34 cellular contexts compared by ENCODE assay signal in the genomic region with DNA sequence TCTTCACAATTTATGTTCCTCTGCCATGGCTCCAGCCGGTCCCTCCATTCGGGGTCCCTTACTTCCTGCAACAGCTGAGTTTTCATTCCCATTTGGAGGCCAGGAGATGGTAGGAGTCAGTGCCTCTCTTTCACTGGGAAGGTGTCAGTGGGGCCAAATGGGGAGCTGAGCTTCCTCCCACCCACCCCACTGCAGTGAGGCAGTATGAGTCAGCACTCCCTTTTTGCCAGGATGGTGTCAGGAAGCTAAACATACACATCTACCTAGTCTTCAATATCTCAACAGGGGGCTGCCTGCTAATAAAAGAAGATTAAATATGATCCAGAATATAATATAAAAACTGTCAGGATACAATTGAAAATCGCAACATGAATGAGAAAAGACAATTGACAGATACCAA. TPM values are rescaled to one million over a fixed set of nuclear protein-coding genes. Genes with fewer than 3 reads are reported as not detected.
DNase-seq lines count a peak whose midpoint lies in the region; ATAC-seq and TF ChIP-seq lines count a peak whose summit lies in the region.
"Had no signal": no experiment of that assay in that cellular context is flagged by ENCODE, and none has a peak within 500 bp of the region (broad histone marks: within the 10 kb centered on the region; RNA-seq: fewer than 3 reads in every experiment).

No MANE protein-coding gene starts in this region.

- H3K27me3 ChIP-seq in mammary epithelial cell (ENCODE audit: insufficient read depth, low read length) = no peaks in the 10 kb centered on the region
- H3K27me3 ChIP-seq in A673 (replicated peaks; ENCODE audit: insufficient read depth, low read depth, low read length, poor library complexity) = peaks cover 5% of the 10 kb centered on the region
- peaks cover 0 to 5% (median 0%) of the 10 kb centered on the region in 7 donors for H3K27me3 ChIP-seq in spleen (replicated peaks in 1 of 7)
- H3K27me3 ChIP-seq: ascending aorta, gastroesophageal sphincter, ovary, Peyer's patch had no signal

- no peak for TF ChIP-seq CTCF in mammary epithelial cell (conservative IDR thresholded peaks at IDR 0.05 in 1 of 2, IDR thresholded peaks at IDR 0.05 in 1 of 2; ENCODE audit: extremely low read depth in 1 of 2, insufficient read depth in 1 of 2, low read depth in 1 of 2, low read length in 2 of 2)
- no peak for TF ChIP-seq CTCF in WTC11 (IDR thresholded peaks at IDR 0.05)
- no peak for TF ChIP-seq CTCF in A673 (conservative IDR thresholded peaks at IDR 0.05; ENCODE audit: low read depth, low read length)
- TF ChIP-seq CTCF in spleen (IDR thresholded peaks at IDR 0.05 in 8 of 11, conservative IDR thresholded peaks at IDR 0.05 in 3 of 11) = no peak

- intact Hi-C loops in mammary epithelial cell (cut with micrococcal nuclease) (no loop called here), A673 (cut with micrococcal nuclease; ENCODE audit: unreplicated experiment) (no loop called here), spleen (cut with DNase I; ENCODE audit: low total_unique reads) (no loop called here)

- no TSS peak for BruUV-seq in mammary epithelial cell (replicated peaks; lab: Mats Ljungman, UMichigan)
- BruUV-seq in A673 (replicated peaks; lab: Mats Ljungman, UMichigan) = no TSS peak

- H3K36me3 Mint-ChIP-seq in WTC11 = peaks cover 10% of the 10 kb centered on the region
- H3K36me3 Mint-ChIP-seq: activated naive CD8-positive, alpha-beta T cell treated with anti-CD3 and anti-CD28 coated beads for 36 hours; CD8-positive, alpha-beta memory T cell; stimulated activated memory B cell treated with anti-CD40 and anti-IgM and Interleukin-4, amounts not matched to agents 10 μg/mL and 1 μg/mL and 100 μg/mL, for 72 hours; type B pancreatic cell had no signal

- H3K4me1 ChIP-seq in mammary epithelial cell (ENCODE audit: insufficient read depth, low read length) (peaks cover 10% of the 10 kb centered on the region), A673 (ENCODE audit: insufficient read depth, low read length, poor library complexity, severe bottlenecking) (no peaks in the 10 kb centered on the region), spleen (no peaks in the 10 kb centered on the region)
- H3K4me1 ChIP-seq: gastroesophageal sphincter, Peyer's patch had no signal

- H3K4me3 ChIP-seq in mammary epithelial cell (replicated peaks in 1 of 3; ENCODE audit: insufficient read depth in 1 of 3, low read depth in 2 of 3, low read length in 3 of 3) (no peak overlapping the region), A673 (ENCODE audit: low read depth, low read length, poor library complexity, severe bottlenecking) (no peak overlapping the region), spleen (no peak overlapping the region)
- H3K4me3 ChIP-seq: ascending aorta, gastroesophageal sphincter, ovary, Peyer's patch had no signal

- no peak overlapping the region for H3K27ac ChIP-seq in mammary epithelial cell (ENCODE audit: insufficient read depth, low read depth, low read length)
- H3K27ac ChIP-seq in A673 (ENCODE audit: low read depth, low read length, poor library complexity, severe bottlenecking) = no peak overlapping the region
- no peak overlapping the region for H3K27ac ChIP-seq in spleen
- H3K27ac ChIP-seq: gastroesophageal sphincter, ovary, Peyer's patch, WERI-Rb-1 had no signal

- no peak overlapping the region for H3K4me3 Mint-ChIP-seq in WTC11
- H3K4me3 Mint-ChIP-seq: activated CD4-positive, alpha-beta T cell treated with anti-CD3 and anti-CD28 coated beads, Interleukin-2, amount 10 ng/mL, durations not matched to agents 7 days and 5 days; activated naive CD8-positive, alpha-beta T cell treated with anti-CD3 and anti-CD28 coated beads for 36 hours; activated T-cell treated with anti-CD3 and anti-CD28 coated beads, Interleukin-2, amount 50 U/mL, for 24 hours; CD8-positive, alpha-beta memory T cell; central memory CD8-positive, alpha-beta T cell; dendritic cell treated with granulocyte-macrophage colony-stimulating factor and Interleukin-4, amounts not matched to agents 40 ng/mL and 50 ng/mL, for 4 days; neural crest cell; stimulated activated memory B cell treated with anti-CD40 and anti-IgM and Interleukin-4, amounts not matched to agents 10 μg/mL and 1 μg/mL and 100 μg/mL, for 72 hours; T-helper 2 cell treated with Interferon-gamma antibody and Interleukin-4, amounts not matched to agents 5 μg/mL and 100 μg/mL, for 36 hours; type B pancreatic cell had no signal

- H3K9ac ChIP-seq in mammary epithelial cell (ENCODE audit: insufficient read depth, low read length) = no peak overlapping the region

- in situ Hi-C loops in mammary epithelial cell (cut with MboI; ENCODE audit: low sequenced_read_pairs in 2 of 2) = no loop called here

- H3K79me2 ChIP-seq in mammary epithelial cell (ENCODE audit: insufficient read depth, low read length) = no peaks in the 10 kb centered on the region

- DNase-seq in ELR (ENCODE audit: low read depth) (peak; percentile 77), NCI-H226 (peak; percentile 26), mammary epithelial cell (peak; percentile 45), kidney tubule cell (ENCODE audit: low spot score) (peak; percentile 7), WTC11 (ENCODE audit: low spot score) (no peak), A673 (ENCODE audit: low spot score) (no peak), spleen (no peak)
- DNase-seq in stimulated activated naive CD4-positive, alpha-beta T cell (lab: John Stamatoyannopoulos, UW) = no peak
- DNase-seq: activated CD4-positive, alpha-beta T cell treated with anti-CD3 and anti-CD28 coated beads, Interleukin-2, amount 10 ng/mL, durations not matched to agents 7 days and 5 days; activated effector memory CD4-positive, alpha-beta T cell treated with anti-CD3 and anti-CD28 coated beads, Interleukin-2, amount 50 U/mL, for 16 hours; activated naive CD8-positive, alpha-beta T cell treated with anti-CD3 and anti-CD28 coated beads for 36 hours; activated T-cell treated with anti-CD3 and anti-CD28 coated beads, Interleukin-2, amount 50 U/mL, for 24 hours; CD8-positive, alpha-beta memory T cell; DMS 273 treated with DMSO at 0.1 percent for 48 hours; NCI-H1092; NCI-H187; NCI-H2171 treated with DMSO at 0.1 percent for 48 hours; NCI-H524 treated with DMSO at 0.1 percent for 48 hours; ovary; Peyer's patch; SIG-M5; substantia nigra; WERI-Rb-1 had no signal

- H3K9me3 ChIP-seq in mammary epithelial cell (replicated peaks; ENCODE audit: insufficient read depth, low read length) (no peaks in the 10 kb centered on the region), A673 (ENCODE audit: low read depth, low read length, poor library complexity, severe bottlenecking) (no peaks in the 10 kb centered on the region), spleen (peaks cover 0 to 14% (median 0%) of the 10 kb centered on the region in 8 donors)
- H3K9me3 ChIP-seq: ascending aorta, gastroesophageal sphincter, ovary, Peyer's patch had no signal

- H3K4me1 Mint-ChIP-seq in WTC11 = no peaks in the 10 kb centered on the region
- H3K4me1 Mint-ChIP-seq: activated CD4-positive, alpha-beta T cell treated with anti-CD3 and anti-CD28 coated beads, Interleukin-2, amount 10 ng/mL, durations not matched to agents 7 days and 5 days; activated naive CD8-positive, alpha-beta T cell treated with anti-CD3 and anti-CD28 coated beads for 36 hours; CD8-positive, alpha-beta memory T cell; central memory CD8-positive, alpha-beta T cell; neural crest cell; stimulated activated memory B cell treated with anti-CD40 and anti-IgM and Interleukin-4, amounts not matched to agents 10 μg/mL and 1 μg/mL and 100 μg/mL, for 72 hours had no signal

- no peak overlapping the region for H3K4me2 ChIP-seq in mammary epithelial cell (ENCODE audit: insufficient read depth, low read depth, low read length)

- H4K20me1 ChIP-seq in mammary epithelial cell (ENCODE audit: insufficient read depth, low read length) = no peaks in the 10 kb centered on the region

- H3K27me3 Mint-ChIP-seq in WTC11 (ENCODE audit: low read depth) = no peaks in the 10 kb centered on the region; the same call in 1 of the 2 replicates
- H3K27me3 Mint-ChIP-seq: dendritic cell treated with granulocyte-macrophage colony-stimulating factor and Interleukin-4, amounts not matched to agents 40 ng/mL and 50 ng/mL, for 4 days had no signal

- no peak overlapping the region for H2AFZ ChIP-seq in mammary epithelial cell (ENCODE audit: low read depth, low read length)

- POLR2A ChIA-PET in WTC11 (lab: Charles Lee) = no interaction called here
- POLR2A ChIA-PET in A673 (lab: Charles Lee; ENCODE audit: low non-redundant PET) = no interaction called here

- no peak overlapping the region for H3K27ac Mint-ChIP-seq in WTC11
- H3K27ac Mint-ChIP-seq: activated CD4-positive, alpha-beta T cell treated with anti-CD3 and anti-CD28 coated beads, Interleukin-2, amount 10 ng/mL, durations not matched to agents 7 days and 5 days; activated naive CD8-positive, alpha-beta T cell treated with anti-CD3 and anti-CD28 coated beads for 36 hours; activated T-cell treated with anti-CD3 and anti-CD28 coated beads, Interleukin-2, amount 50 U/mL, for 24 hours; CD8-positive, alpha-beta memory T cell; dendritic cell treated with granulocyte-macrophage colony-stimulating factor and Interleukin-4, amounts not matched to agents 40 ng/mL and 50 ng/mL, for 4 days; stimulated activated memory B cell treated with anti-CD40 and anti-IgM and Interleukin-4, amounts not matched to agents 10 μg/mL and 1 μg/mL and 100 μg/mL, for 72 hours; T-helper 2 cell treated with Interferon-gamma antibody and Interleukin-4, amounts not matched to agents 5 μg/mL and 100 μg/mL, for 36 hours; type B pancreatic cell had no signal

- no peak for TF ChIP-seq POLR2A in spleen (IDR thresholded peaks at IDR 0.05)

- CTCF ChIA-PET in mammary epithelial cell (lab: Charles Lee; ENCODE audit: low non-redundant PET) = no interaction called here
- CTCF ChIA-PET in WTC11 (lab: Charles Lee) = no interaction called here
- CTCF ChIA-PET in A673 (lab: Charles Lee) = no interaction called here

- H3K36me3 ChIP-seq in mammary epithelial cell (ENCODE audit: insufficient read depth, low read length) (no peaks in the 10 kb centered on the region), A673 (ENCODE audit: insufficient read depth, low read length, poor library complexity, severe bottlenecking) (no peaks in the 10 kb centered on the region), spleen (no peaks in the 10 kb centered on the region)
- H3K36me3 ChIP-seq: ascending aorta, gastroesophageal sphincter, ovary, Peyer's patch, WERI-Rb-1 had no signal

- WGBS in mammary epithelial cell (ENCODE audit: low coverage, missing lambda C conversion rate) = 89% methylated on average over 3 of the region's 3 CpGs
- 72 to 96% (median 90%) methylated on average over 3 of the region's 3 CpGs for WGBS in spleen, 5 donors

- no peak for ATAC-seq in WTC11
- ATAC-seq: gastroesophageal sphincter; stimulated activated memory B cell treated with anti-CD40 and anti-IgM and Interleukin-4, amounts not matched to agents 10 μg/mL and 1 μg/mL and 100 μg/mL, for 72 hours had no signal

- dilution Hi-C loops in mammary epithelial cell (cut with HindIII; ENCODE audit: low sequenced_read_pairs) = no loop called here

- H3K9me3 Mint-ChIP-seq in WTC11 = peaks cover 21% of the 10 kb centered on the region
- H3K9me3 Mint-ChIP-seq: activated CD4-positive, alpha-beta T cell treated with anti-CD3 and anti-CD28 coated beads, Interleukin-2, amount 10 ng/mL, durations not matched to agents 7 days and 5 days; activated naive CD8-positive, alpha-beta T cell treated with anti-CD3 and anti-CD28 coated beads for 36 hours; activated T-cell treated with anti-CD3 and anti-CD28 coated beads, Interleukin-2, amount 50 U/mL, for 24 hours; central memory CD8-positive, alpha-beta T cell; neural crest cell; T-helper 2 cell treated with Interferon-gamma antibody and Interleukin-4, amounts not matched to agents 5 μg/mL and 100 μg/mL, for 36 hours; type B pancreatic cell had no signal

RNA-seq across cellular contexts. Expression of a gene that starts 12.7 kb away (rescaled TPM):
- total RNA-seq in mammary epithelial cell (not detected), WTC11 (2021) (11.4 to 12.6 TPM (median 12.5 TPM) in 3 replicates), A673 (2021) (not detected in 2 replicates), spleen (1 to 10 TPM in 5 of 7 donors, under 1 TPM in 2; 0.32 to 2.8 (median 1.2) TPM)
- polyA plus RNA-seq in mammary epithelial cell (0.16 TPM), spleen (under 1 TPM; 0.39 to 0.90 (median 0.52) TPM)
- polyA minus RNA-seq in mammary epithelial cell = not detected
- total RNA-seq: activated CD4-positive, alpha-beta T cell treated with anti-CD3 and anti-CD28 coated beads, Interleukin-2, amount 10 ng/mL, durations not matched to agents 7 days and 5 days; activated naive CD8-positive, alpha-beta T cell treated with anti-CD3 and anti-CD28 coated beads for 36 hours; CD8-positive, alpha-beta memory T cell; G401; lung microvascular endothelial cell; Peyer's patch had no signal
- polyA plus RNA-seq: CD8-positive, alpha-beta memory T cell had no signal

RNA-seq across cellular contexts. Expression of a gene that starts 53.2 kb away (rescaled TPM):
- total RNA-seq in mammary epithelial cell (not detected), WTC11 (2021) (0.14 to 0.22 TPM (median 0.21 TPM) in 3 replicates), A673 (2021) (not detected in 2 replicates), spleen (not detected)
- polyA plus RNA-seq in mammary epithelial cell (not detected), spleen (under 1 TPM in 1 of 3 donors, not detected in 2; 0.02 TPM)
- not detected for polyA minus RNA-seq in mammary epithelial cell
- total RNA-seq: activated CD4-positive, alpha-beta T cell treated with anti-CD3 and anti-CD28 coated beads, Interleukin-2, amount 10 ng/mL, durations not matched to agents 7 days and 5 days; activated naive CD8-positive, alpha-beta T cell treated with anti-CD3 and anti-CD28 coated beads for 36 hours; ascending aorta; CD8-positive, alpha-beta memory T cell; gastroesophageal sphincter; lung microvascular endothelial cell; ovary; Peyer's patch had no signal
- polyA plus RNA-seq: BJ; CD8-positive, alpha-beta memory T cell; ovary had no signal

Comparison
In these comparisons a context has a peak if more than half of its experiments do, and no peak if none do; other contexts are left out.
1. DNase-seq: peak in ELR (single experiment), NCI-H226 (single experiment), mammary epithelial cell (single experiment) and kidney tubule cell (single experiment); none in WTC11 (single experiment), A673 (single experiment), stimulated activated naive CD4-positive, alpha-beta T cell (0 of 6) and spleen (single experiment).